Comparison of ENCODE assay signal across 15 cellular contexts in the genomic region with DNA sequence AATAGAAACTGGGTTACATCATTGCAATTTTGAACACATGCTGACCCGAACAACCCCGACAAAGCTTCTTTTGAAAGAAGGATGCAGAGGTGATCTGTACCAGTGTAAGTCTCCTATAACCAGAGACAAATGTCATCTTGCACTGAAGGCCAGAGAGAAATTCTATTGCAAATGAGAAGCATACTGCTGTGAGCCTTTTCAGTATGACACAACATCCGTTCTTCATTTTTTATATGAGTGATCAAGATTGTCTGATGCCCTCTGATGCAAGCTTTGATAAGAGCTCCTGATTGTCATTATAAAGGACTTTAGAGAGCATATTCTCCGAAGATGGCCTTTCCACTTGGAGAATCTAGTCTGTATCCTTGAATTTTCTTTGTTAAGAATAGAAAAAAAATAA. TPM values are rescaled to one million over a fixed set of nuclear protein-coding genes. Genes with fewer than 3 reads are reported as not detected.
"Had no signal": no experiment of that assay in that cellular context is flagged by ENCODE, and none has a peak within 500 bp of the region (broad histone marks: within the 10 kb centered on the region; RNA-seq: fewer than 3 reads in every experiment).

No MANE protein-coding gene starts in this region.

- DNase-seq: activated CD4-positive, alpha-beta T cell treated with anti-CD3 and anti-CD28 coated beads for 4 hours; activated CD8-positive, alpha-beta memory T cell treated with anti-CD3 and anti-CD28 coated beads for 24 hours; activated naive CD4-positive, alpha-beta T cell treated with anti-CD3 and anti-CD28 coated beads, Interleukin-2, amount 50 U/mL, for 16 hours; adrenal gland; caudate nucleus; colonic mucosa; esophagus squamous epithelium; foreskin keratinocyte; heart left ventricle; mucosa of descending colon; naive thymus-derived CD8-positive, alpha-beta T cell; small intestine; stimulated activated naive CD4-positive, alpha-beta T cell; upper lobe of left lung had no signal

- ATAC-seq: foreskin keratinocyte; heart left ventricle; mucosa of descending colon; naive thymus-derived CD8-positive, alpha-beta T cell had no signal

- H3K4me3 ChIP-seq: adrenal gland, colonic mucosa, esophagus squamous epithelium, heart left ventricle, mucosa of descending colon, suprapubic skin, upper lobe of left lung had no signal

RNA-seq across cellular contexts. Expression of gene PCOLCE2, which starts 36.9 kb away (rescaled TPM):
- polyA plus RNA-seq: naive thymus-derived CD8-positive, alpha-beta T cell had no signal
